Comparison of ENCODE assay signal across 14 cellular contexts in genomic region chr17:42399948-42400843, GRCh38. TPM values are rescaled to one million over a fixed set of nuclear protein-coding genes. Genes with fewer than 3 reads are reported as not detected.
DNase-seq lines count a peak whose midpoint lies in the region; ATAC-seq, FAIRE-seq and TF ChIP-seq lines count a peak whose summit lies in the region.
"Had no signal": no experiment of that assay in that cellular context is flagged by ENCODE, and none has a peak within 500 bp of the region (broad histone marks: within the 10 kb centered on the region; RNA-seq: fewer than 3 reads in every experiment).

No MANE protein-coding gene starts in this region.

- TF ChIP-seq POLR2A in GM12878 (IDR thresholded peaks at IDR 0.05; ENCODE audit: low read depth, low read length): no peak

- BruUV-seq in GM12878 (replicated peaks; lab: Mats Ljungman, UMichigan): no TSS peak

- H3K27me3 ChIP-seq in GM12878 (replicated peaks in 1 of 2; ENCODE audit: control insufficient read depth in 2 of 2, insufficient read depth in 2 of 2, low read length in 1 of 2) (no peaks in the 10 kb centered on the region), neural progenitor cell (no peaks in the 10 kb centered on the region)
- H3K27me3 ChIP-seq: ovary had no signal

- H3K36me3 ChIP-seq in GM12878 (ENCODE audit: control insufficient read depth in 2 of 2, insufficient read depth in 2 of 2, low read length in 1 of 2) (no peaks in the 10 kb centered on the region), neural progenitor cell (no peaks in the 10 kb centered on the region)
- H3K36me3 ChIP-seq: ovary had no signal

- ATAC-seq in GM12878: no peak
- no peak for ATAC-seq in activated naive CD4-positive, alpha-beta T cell treated with anti-CD3 and anti-CD28 coated beads, Interleukin-2, amount 50 U/mL, for 72 hours
- no peak for ATAC-seq in GM18502 (IDR thresholded peaks at IDR 0.05; ENCODE audit: poor library complexity, unreplicated experiment)
- ATAC-seq in HG03175 (IDR thresholded peaks at IDR 0.05; ENCODE audit: unreplicated experiment): no peak

- POLR2A ChIA-PET in GM12878 (lab: Charles Lee): interaction anchor here (0.5 to 1.1 kb wide), 3 partner anchors 20 to 58 kb away, joined by 3 to 5 read pairs (median 5); no protein-coding TSS in a partner anchor

- TF ChIP-seq EP300 in GM12878 (IDR thresholded peaks at IDR 0.05; ENCODE audit: borderline replicate concordance in 1 of 2, control insufficient read depth in 1 of 2, low read depth in 2 of 2, low read length in 2 of 2): no peak

- no peak overlapping the region for H3K9ac ChIP-seq in GM12878 (ENCODE audit: control insufficient read depth, insufficient read depth, low read length)
- H3K9ac ChIP-seq in neural progenitor cell: no peak overlapping the region

- DNase-seq in Jurkat, Clone E6-1 (ENCODE audit: low read depth, low spot score): peak; percentile 61
- DNase-seq in GM12878 (ENCODE audit: low read depth, low spot score) (no peak), neural progenitor cell (ENCODE audit: low spot score) (no peak), islet precursor cell (no peak)
- no peak for DNase-seq in activated naive CD4-positive, alpha-beta T cell treated with anti-CD3 and anti-CD28 coated beads, Interleukin-2, amount 50 U/mL, for 72 hours (ENCODE audit: low spot score in 2 of 2)
- DNase-seq: Caco-2, NCI-H2107 had no signal

- in situ Hi-C loops in GM12878 (cut with MboI): loop anchor here (5.0 kb wide), 1 partner anchor 78 kb away; no protein-coding TSS in a partner anchor

- no peak overlapping the region for H2AFZ ChIP-seq in GM12878 (ENCODE audit: control insufficient read depth, low read depth, low read length)
- H2AFZ ChIP-seq in neural progenitor cell (replicated peaks): peak overlapping the region; percentile 76

- H3K27ac ChIP-seq in GM12878 (ENCODE audit: control insufficient read depth, insufficient read depth) (no peak overlapping the region), neural progenitor cell (no peak overlapping the region)
- H3K27ac ChIP-seq: ovary had no signal

- H3K27me3 Mint-ChIP-seq in neural progenitor cell (ENCODE audit: insufficient read depth, low read depth): peaks cover 7% of the 10 kb centered on the region

- no peak overlapping the region for H3K4me3 ChIP-seq in Jurkat, Clone E6-1 (ENCODE audit: low read length)
- H3K4me3 ChIP-seq in GM12878 (no peak overlapping the region), neural progenitor cell (no peak overlapping the region)
- H3K4me3 ChIP-seq: ovary had no signal

- peak; percentile 76 for FAIRE-seq in G401.6 (lab: Jason Lieb, UNC)
- peak; percentile 41 for FAIRE-seq in GM12878 (lab: Jason Lieb, UNC)
- FAIRE-seq: islet of Langerhans, RCC 7860 had no signal

- H3K9me3 ChIP-seq in GM12878 (replicated peaks; ENCODE audit: control insufficient read depth, insufficient read depth, low read length) (no peaks in the 10 kb centered on the region), neural progenitor cell (ENCODE audit: low read depth) (no peaks in the 10 kb centered on the region)
- H3K9me3 ChIP-seq: Caco-2, ovary had no signal

- peaks cover 19% of the 10 kb centered on the region for H3F3A ChIP-seq in neural progenitor cell (ENCODE audit: low read depth)

- no peaks in the 10 kb centered on the region for H3K79me2 ChIP-seq in GM12878 (ENCODE audit: control insufficient read depth, insufficient read depth, low read length)
- no peaks in the 10 kb centered on the region for H3K79me2 ChIP-seq in neural progenitor cell (ENCODE audit: low read depth)

- peaks cover 7% of the 10 kb centered on the region for H3K4me1 Mint-ChIP-seq in neural progenitor cell

- 79% methylated on average over 6 of the region's 6 CpGs for WGBS in GM12878 (ENCODE audit: insufficient coverage, insufficient replicate concordance, low lambda C conversion rate, missing lambda C conversion rate)

- intact Hi-C loops in GM12878 (cut with micrococcal nuclease; ENCODE audit: unreplicated experiment): loop anchor here (10.0 kb wide), 2 partner anchors 175 to 215 kb away; partner anchors contain the start of genes HCRT and KCNH4

- SMC1A ChIA-PET in GM12878 (lab: Charles Lee; ENCODE audit: uncharacterized antibody, unreplicated experiment): interaction anchor here (0.9 to 22.3 kb wide), 11 partner anchors 11 to 177 kb away, joined by 3 to 528 read pairs (median 4); partner anchors contain the start of gene STAT3

- H3K36me3 Mint-ChIP-seq in neural progenitor cell: no peaks in the 10 kb centered on the region
- no peaks in the 10 kb centered on the region for H3K36me3 Mint-ChIP-seq in activated naive CD4-positive, alpha-beta T cell treated with anti-CD3 and anti-CD28 coated beads, Interleukin-2, amount 50 U/mL, for 72 hours

- no peak overlapping the region for H3K4me3 Mint-ChIP-seq in neural progenitor cell
- H3K4me3 Mint-ChIP-seq: activated T-helper 1 cell treated with anti-CD3 and anti-CD28 coated beads, Interleukin-12 subunit alpha, Interleukin-12 subunit beta, Interleukin-2, Interleukin-4 antibody, amounts not matched to agents 30 ng/mL and 10 ng/mL and 1 ng/mL, durations not matched to agents 14 hours and 24 hours and 36 hours had no signal

- CTCF ChIA-PET in GM12878 (lab: Yijun Ruan, JAX): interaction anchor here (0.9 to 16.2 kb wide), 8 partner anchors 11 to 437 kb away, joined by 3 to 732 read pairs (median 4); partner anchors contain the start of gene STAT3

- RAD21 ChIA-PET in GM12878 (lab: Charles Lee; ENCODE audit: unreplicated experiment): interaction anchor here (0.6 to 11.0 kb wide), 7 partner anchors 9 to 178 kb away, joined by 3 to 373 read pairs (median 6); partner anchors contain the start of genes CAVIN1 and STAT3

- H4K20me1 ChIP-seq in GM12878 (ENCODE audit: control insufficient read depth, insufficient read depth) (no peaks in the 10 kb centered on the region), neural progenitor cell (ENCODE audit: low read depth) (no peaks in the 10 kb centered on the region)

- H3K4me1 ChIP-seq in GM12878 (ENCODE audit: control insufficient read depth, insufficient read depth, low read length) (no peaks in the 10 kb centered on the region), neural progenitor cell (peaks cover 19% of the 10 kb centered on the region)

- no peak overlapping the region for H3K4me2 ChIP-seq in GM12878 (ENCODE audit: control insufficient read depth, insufficient read depth)
- no peak overlapping the region for H3K4me2 ChIP-seq in neural progenitor cell

- no peaks in the 10 kb centered on the region for H3K9me3 Mint-ChIP-seq in neural progenitor cell
- peaks cover 0 to 5% of the 10 kb centered on the region in 2 donors for H3K9me3 Mint-ChIP-seq in activated naive CD4-positive, alpha-beta T cell treated with anti-CD3 and anti-CD28 coated beads, Interleukin-2, amount 50 U/mL, for 72 hours
- H3K9me3 Mint-ChIP-seq: activated T-helper 1 cell treated with anti-CD3 and anti-CD28 coated beads, Interleukin-12 subunit alpha, Interleukin-12 subunit beta, Interleukin-2, Interleukin-4 antibody, amounts not matched to agents 30 ng/mL and 10 ng/mL and 1 ng/mL, durations not matched to agents 14 hours and 24 hours and 36 hours had no signal

- TF ChIP-seq RAD21 in GM12878 (IDR thresholded peaks at IDR 0.05; ENCODE audit: insufficient read depth, low read depth, low read length): no peak

- no peak overlapping the region for H3K27ac Mint-ChIP-seq in neural progenitor cell
- no peak overlapping the region for H3K27ac Mint-ChIP-seq in activated naive CD4-positive, alpha-beta T cell treated with anti-CD3 and anti-CD28 coated beads, Interleukin-2, amount 50 U/mL, for 72 hours
- H3K27ac Mint-ChIP-seq: activated T-helper 1 cell treated with anti-CD3 and anti-CD28 coated beads, Interleukin-12 subunit alpha, Interleukin-12 subunit beta, Interleukin-2, Interleukin-4 antibody, amounts not matched to agents 30 ng/mL and 10 ng/mL and 1 ng/mL, durations not matched to agents 14 hours and 24 hours and 36 hours had no signal

- TF ChIP-seq CTCF in GM12878 (IDR thresholded peaks at IDR 0.05 in 2 of 3, conservative IDR thresholded peaks at IDR 0.05 in 1 of 3; ENCODE audit: control insufficient read depth in 2 of 3, extremely low read depth in 1 of 3, insufficient read depth in 1 of 3, low read depth in 3 of 3, low read length in 3 of 3): no peak
- TF ChIP-seq CTCF in neural progenitor cell (IDR thresholded peaks at IDR 0.05): no peak

RNA-seq across cellular contexts. Expression of gene STAT3, which starts 12.0 kb away (rescaled TPM):
- 38.7 TPM for polyA plus RNA-seq in Jurkat, Clone E6-1 (2012; ENCODE audit: insufficient read depth, insufficient read length)
- total RNA-seq in GM12878 (2013; cell fraction: nucleolus; rRNA removed): 148 and 163 TPM in 2 replicates
- total RNA-seq in GM12878 (2014; rRNA removed) (54.0 and 59.3 TPM in 2 replicates), GM12878 (2014; rRNA removed; fragmentation: Illumina TruSeq; extraction: Trizol) (51.3 and 54.5 TPM in 2 replicates), GM12878 (2021) (82.6 and 86.2 TPM in 2 replicates), neural progenitor cell (ENCODE audit: low replicate concordance) (54.9 and 56.2 TPM in 2 replicates)
- polyA plus RNA-seq in GM12878 (2011; ENCODE audit: low read depth): 58.9 TPM
- polyA plus RNA-seq in GM12878 (2011; rRNA removed) (63.6 and 74.7 TPM in 2 replicates), GM12878 (2014; fragmentation: Illumina TruSeq; extraction: Trizol) (57.3 and 59.8 TPM in 2 replicates), GM12878 (2014; fragmentation: Nextera tagmentation; extraction: Ambion mirVana) (10 to 100 TPM; 18.4 to 18.9 TPM), GM12878 (2014; rRNA removed) (55.0 and 62.0 TPM in 2 replicates), GM12878 (2016; fragmentation: Nextera tagmentation; extraction: Ambion mirVana) (10 to 100 TPM; 91.1 to 96.4 TPM)
- polyA plus RNA-seq in GM12878 (2011; cell fraction: cytosol; rRNA removed): 75.5 and 84.3 TPM in 2 replicates
- 78.8 and 87.2 TPM in 2 replicates for polyA plus RNA-seq in GM12878 (2011; cell fraction: nucleus; rRNA removed)
- polyA plus RNA-seq in GM12878 (2012): 79.3 and 107 TPM in 2 replicates
- polyA minus RNA-seq in GM12878 (2011; rRNA and poly(A)+ RNA removed): 99.8 and 120 TPM in 2 replicates
- polyA minus RNA-seq in GM12878 (2011; cell fraction: cytosol; rRNA and poly(A)+ RNA removed): 42.0 and 49.0 TPM in 2 replicates
- 42.8 and 58.9 TPM in 2 replicates for polyA minus RNA-seq in GM12878 (2011; cell fraction: nucleus; rRNA and poly(A)+ RNA removed)
- 100 to 1,000 TPM; 189 to 505 TPM for total RNA-seq in activated naive CD4-positive, alpha-beta T cell treated with anti-CD3 and anti-CD28 coated beads, Interleukin-2, amount 50 U/mL, for 72 hours

RNA-seq across cellular contexts. Expression of gene CAVIN1, which starts 22.9 kb away (rescaled TPM):
- not detected for polyA plus RNA-seq in Jurkat, Clone E6-1 (2012; ENCODE audit: insufficient read depth, insufficient read length)
- 0.15 TPM in 1 of 2 replicates, not detected in the other for total RNA-seq in GM12878 (2013; cell fraction: nucleolus; rRNA removed)
- total RNA-seq in GM12878 (2014; rRNA removed) (0.27 and 0.40 TPM in 2 replicates), GM12878 (2014; rRNA removed; fragmentation: Illumina TruSeq; extraction: Trizol) (0.18 and 0.40 TPM in 2 replicates), GM12878 (2021) (0.93 and 1.1 TPM in 2 replicates), neural progenitor cell (ENCODE audit: low replicate concordance) (5.5 and 14.0 TPM in 2 replicates)
- polyA plus RNA-seq in GM12878 (2011; ENCODE audit: low read depth): 0.72 TPM
- polyA plus RNA-seq in GM12878 (2011; rRNA removed) (0.04 and 0.07 TPM in 2 replicates), GM12878 (2014; fragmentation: Illumina TruSeq; extraction: Trizol) (0.22 and 0.34 TPM in 2 replicates), GM12878 (2014; fragmentation: Nextera tagmentation; extraction: Ambion mirVana) (under 1 TPM; 0.03 to 0.05 TPM), GM12878 (2014; rRNA removed) (0.39 and 0.67 TPM in 2 replicates), GM12878 (2016; fragmentation: Nextera tagmentation; extraction: Ambion mirVana) (under 1 TPM; 0.30 to 0.40 TPM)
- 0.01 and 0.05 TPM in 2 replicates for polyA plus RNA-seq in GM12878 (2011; cell fraction: cytosol; rRNA removed)
- polyA plus RNA-seq in GM12878 (2011; cell fraction: nucleus; rRNA removed): not detected in 2 replicates
- polyA plus RNA-seq in GM12878 (2012): 1.5 and 2.4 TPM in 2 replicates
- polyA minus RNA-seq in GM12878 (2011; rRNA and poly(A)+ RNA removed): not detected in 2 replicates
- 0.53 and 1.7 TPM in 2 replicates for polyA minus RNA-seq in GM12878 (2011; cell fraction: cytosol; rRNA and poly(A)+ RNA removed)
- 0.29 TPM in 1 of 2 replicates, not detected in the other for polyA minus RNA-seq in GM12878 (2011; cell fraction: nucleus; rRNA and poly(A)+ RNA removed)
- total RNA-seq in activated naive CD4-positive, alpha-beta T cell treated with anti-CD3 and anti-CD28 coated beads, Interleukin-2, amount 50 U/mL, for 72 hours: 1 to 10 TPM in 1 of 2 donors, under 1 TPM in 1; 0.11 to 9.4 TPM

RNA-seq across cellular contexts. Expression of gene ATP6V0A1, which starts 58.5 kb away (rescaled TPM):
- 10.6 TPM for polyA plus RNA-seq in Jurkat, Clone E6-1 (2012; ENCODE audit: insufficient read depth, insufficient read length)
- 478 and 487 TPM in 2 replicates for total RNA-seq in GM12878 (2013; cell fraction: nucleolus; rRNA removed)
- total RNA-seq in GM12878 (2014; rRNA removed) (26.2 and 32.9 TPM in 2 replicates), GM12878 (2014; rRNA removed; fragmentation: Illumina TruSeq; extraction: Trizol) (21.8 and 23.4 TPM in 2 replicates), GM12878 (2021) (42.6 and 50.3 TPM in 2 replicates), neural progenitor cell (ENCODE audit: low replicate concordance) (30.9 and 40.4 TPM in 2 replicates)
- polyA plus RNA-seq in GM12878 (2011; ENCODE audit: low read depth): 27.2 TPM
- polyA plus RNA-seq in GM12878 (2011; rRNA removed) (56.1 and 76.6 TPM in 2 replicates), GM12878 (2014; fragmentation: Illumina TruSeq; extraction: Trizol) (43.1 and 63.1 TPM in 2 replicates), GM12878 (2014; fragmentation: Nextera tagmentation; extraction: Ambion mirVana) (1 to 10 TPM; 3.0 to 6.4 TPM), GM12878 (2014; rRNA removed) (35.0 and 38.5 TPM in 2 replicates), GM12878 (2016; fragmentation: Nextera tagmentation; extraction: Ambion mirVana) (10 to 100 TPM; 28.3 to 33.4 TPM)
- polyA plus RNA-seq in GM12878 (2011; cell fraction: cytosol; rRNA removed): 87.3 and 102 TPM in 2 replicates
- polyA plus RNA-seq in GM12878 (2011; cell fraction: nucleus; rRNA removed): 272 and 292 TPM in 2 replicates
- polyA plus RNA-seq in GM12878 (2012): 35.2 and 37.5 TPM in 2 replicates
- polyA minus RNA-seq in GM12878 (2011; rRNA and poly(A)+ RNA removed): 170 and 189 TPM in 2 replicates
- polyA minus RNA-seq in GM12878 (2011; cell fraction: cytosol; rRNA and poly(A)+ RNA removed): 27.9 and 53.3 TPM in 2 replicates
- polyA minus RNA-seq in GM12878 (2011; cell fraction: nucleus; rRNA and poly(A)+ RNA removed): 149 and 228 TPM in 2 replicates
- total RNA-seq in activated naive CD4-positive, alpha-beta T cell treated with anti-CD3 and anti-CD28 coated beads, Interleukin-2, amount 50 U/mL, for 72 hours: 10 to 100 TPM; 14.9 to 25.5 TPM
